Comparison of ENCODE assay signal across 9 cellular contexts in the genomic region with DNA sequence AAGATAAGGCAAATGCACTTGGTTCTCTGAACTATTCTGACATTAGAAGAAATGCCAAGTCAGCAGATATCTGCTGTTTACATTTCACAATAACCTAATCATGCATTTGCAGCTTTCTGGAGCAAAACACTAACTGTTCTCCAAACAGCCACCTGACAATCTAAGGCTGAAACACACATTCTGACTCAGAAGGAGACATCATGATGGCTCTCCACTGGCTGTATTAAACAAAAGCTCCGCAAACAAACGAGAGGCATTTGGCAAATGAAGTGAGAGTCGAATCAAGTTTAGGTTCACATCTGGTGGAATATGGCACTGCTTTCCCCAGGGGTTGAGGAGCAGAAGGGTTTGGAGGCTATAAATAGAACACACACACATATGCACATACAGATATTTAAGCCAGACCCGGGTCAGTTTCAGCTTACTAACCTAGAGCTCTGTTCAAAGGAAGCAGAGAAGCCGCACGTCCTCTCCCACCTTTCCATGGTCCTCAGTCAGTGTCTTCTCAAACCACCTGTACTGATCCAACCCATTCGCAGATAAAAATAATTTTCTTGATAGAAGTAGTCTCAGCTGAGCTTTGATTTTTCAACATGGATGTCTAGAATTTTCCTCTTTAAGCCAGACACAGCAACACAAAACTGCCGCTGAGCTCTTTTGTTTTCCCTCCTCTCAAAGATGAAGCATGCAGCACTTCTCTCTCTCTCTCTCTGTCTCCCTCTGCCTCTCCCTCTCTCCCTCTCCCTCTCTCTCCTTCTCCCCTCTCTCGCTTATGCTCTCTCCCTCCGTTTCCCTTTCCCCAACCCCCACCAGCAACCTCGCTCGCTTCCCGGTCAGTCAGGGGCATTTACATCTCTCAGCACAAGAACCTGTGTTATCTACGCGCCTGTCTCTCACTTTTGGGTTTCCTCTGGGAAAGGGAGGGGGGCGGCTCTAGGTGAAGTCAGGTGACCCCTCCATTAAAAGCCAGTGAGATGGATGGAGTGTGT.
DNase-seq lines count a peak whose midpoint lies in the region; ATAC-seq, FAIRE-seq and TF ChIP-seq lines count a peak whose summit lies in the region.
"Had no signal": no experiment of that assay in that cellular context is flagged by ENCODE, and none has a peak within 500 bp of the region (broad histone marks: within the 10 kb centered on the region; RNA-seq: fewer than 3 reads in every experiment).

No MANE protein-coding gene starts in this region.

- intact Hi-C loops in kidney (cut with DNase I): no loop called here

- H3K27me3 ChIP-seq in AG04450 (ENCODE audit: control insufficient read depth, insufficient read depth, low read length) (no peaks in the 10 kb centered on the region), WERI-Rb-1 (ENCODE audit: insufficient read depth, low read depth, severe bottlenecking) (no peaks in the 10 kb centered on the region)

- POLR2A ChIA-PET in AG04450 (lab: Yijun Ruan, JAX): interaction anchor here (0.6 kb wide), 1 partner anchor 266 kb away, joined by 3 read pairs; no protein-coding TSS in a partner anchor

- FAIRE-seq in kidney (lab: Jason Lieb, UNC) (no peak), HTR-8/SVneo (lab: Jason Lieb, UNC) (no peak)

- in situ Hi-C loops in astrocyte of the spinal cord (cut with HindIII; ENCODE audit: low sequenced_read_pairs): no loop called here

- peak overlapping the region; percentile 54 for H3K4me3 ChIP-seq in AG04450 (ENCODE audit: low read depth, low read length)
- H3K4me3 ChIP-seq in astrocyte of the spinal cord (ENCODE audit: low read depth, low read length): peak overlapping the region; percentile 22
- peak overlapping the region; percentile 57 to 60 for H3K4me3 ChIP-seq in kidney (ENCODE audit: low read length in 2 of 2)
- no peak overlapping the region for H3K4me3 ChIP-seq in WERI-Rb-1 (ENCODE audit: low read depth, low read length)

- peak overlapping the region in 1 of 2 donors; percentile 23 for H3K9ac ChIP-seq in kidney (ENCODE audit: low read length in 2 of 2)

- H3K9me3 ChIP-seq in AG04450 (ENCODE audit: control insufficient read depth, insufficient read depth, low read length) (no peaks in the 10 kb centered on the region), kidney (ENCODE audit: control insufficient read depth in 1 of 2, low read length in 2 of 2) (no peaks in the 10 kb centered on the region), WERI-Rb-1 (ENCODE audit: severe bottlenecking) (no peaks in the 10 kb centered on the region)

- peak; percentile 37 for ATAC-seq in HG03103 (IDR thresholded peaks at IDR 0.05; ENCODE audit: low read depth, unreplicated experiment)
- no peak for ATAC-seq in GM21825 (IDR thresholded peaks at IDR 0.05; ENCODE audit: unreplicated experiment)

- CTCF ChIA-PET in AG04450 (lab: Charles Lee): interaction anchor here (1.1 kb wide), 1 partner anchor 40 kb away, joined by 3 read pairs; no protein-coding TSS in a partner anchor

- TF ChIP-seq CTCF in AG04450 (IDR thresholded peaks at IDR 0.05; ENCODE audit: low read depth, low read length) (no peak), astrocyte of the spinal cord (IDR thresholded peaks at IDR 0.05; ENCODE audit: low read depth, low read length) (no peak), kidney (IDR thresholded peaks at IDR 0.05; ENCODE audit: borderline replicate concordance, extremely low read depth, insufficient read depth) (no peak), WERI-Rb-1 (IDR thresholded peaks at IDR 0.05; ENCODE audit: low read depth, low read length) (no peak)

- H3K36me3 ChIP-seq in kidney (ENCODE audit: control insufficient read depth in 1 of 2, insufficient read depth in 2 of 2, low read length in 2 of 2) (no peaks in the 10 kb centered on the region), WERI-Rb-1 (no peaks in the 10 kb centered on the region)

- DNase-seq in AG04450 (ENCODE audit: low read depth, low spot score): peak; percentile 37
- DNase-seq in astrocyte of the spinal cord (ENCODE audit: low read depth, low spot score): peak; percentile 9
- DNase-seq in kidney: no peak
- DNase-seq in WERI-Rb-1: no peak
- DNase-seq in HPDE6-E6E7 (ENCODE audit: extremely low spot score): no peak
- DNase-seq in HTR-8/SVneo (ENCODE audit: insufficient read length, low spot score): no peak
- DNase-seq: activated B cell treated with CpG ODN at 0.5 μM for 24 hours had no signal

- H3K27ac ChIP-seq in AG04450 (ENCODE audit: low read depth, low read length): no peak overlapping the region
- H3K27ac ChIP-seq in kidney (ENCODE audit: low read depth in 2 of 2, low read length in 2 of 2): no peak overlapping the region
- no peak overlapping the region for H3K27ac ChIP-seq in WERI-Rb-1

- H3K4me1 ChIP-seq in kidney (ENCODE audit: control insufficient read depth in 1 of 2, insufficient read depth in 1 of 2, low read depth in 1 of 2, low read length in 2 of 2): peaks cover 0 to 2% of the 10 kb centered on the region in 2 donors

Comparison
In these comparisons a context has a peak if more than half of its experiments do, and no peak if none do; other contexts are left out.
1. DNase-seq: peak in AG04450 (single experiment) and astrocyte of the spinal cord (single experiment); none in kidney (single experiment), WERI-Rb-1 (single experiment), HPDE6-E6E7 (single experiment) and HTR-8/SVneo (single experiment).